In genomic region chr5:72160959-72161358, GRCh38 we compare ENCODE assay signal across 20 cellular contexts. TPM values are rescaled to one million over a fixed set of nuclear protein-coding genes. Genes with fewer than 3 reads are reported as not detected.
DNase-seq lines count a peak whose midpoint lies in the region; ATAC-seq lines count a peak whose summit lies in the region.
"Had no signal": no experiment of that assay in that cellular context is flagged by ENCODE, and none has a peak within 500 bp of the region (broad histone marks: within the 10 kb centered on the region; RNA-seq: fewer than 3 reads in every experiment).

No MANE protein-coding gene starts in this region.

- peaks cover 49% of the 10 kb centered on the region for H3K4me1 ChIP-seq in SJSA1 (replicated peaks)

- H3K27me3 ChIP-seq in SJSA1 (replicated peaks): no peaks in the 10 kb centered on the region
- H3K27me3 ChIP-seq: transverse colon had no signal

- H3K36me3 ChIP-seq in SJSA1: peaks cover 63% of the 10 kb centered on the region
- H3K36me3 ChIP-seq: esophagus squamous epithelium, transverse colon had no signal

- no peaks in the 10 kb centered on the region for H3K9me3 ChIP-seq in SJSA1 (replicated peaks)
- H3K9me3 ChIP-seq: esophagus squamous epithelium, transverse colon had no signal

- peak overlapping the region; percentile 46 for H3K27ac ChIP-seq in SJSA1

- ATAC-seq in GM19035 (IDR thresholded peaks at IDR 0.05; ENCODE audit: unreplicated experiment) (no peak), GM21529 (IDR thresholded peaks at IDR 0.05; ENCODE audit: unreplicated experiment) (no peak)
- ATAC-seq: activated CD8-positive, alpha-beta T cell treated with anti-CD3 and anti-CD28 coated beads, Interleukin-2, amount 10 ng/mL, durations not matched to agents 7 days and 5 days; CD8-positive, alpha-beta T cell had no signal

- DNase-seq in Daoy (ENCODE audit: low read depth) (peak; percentile 30), SJSA1 (ENCODE audit: low read depth in 1 of 2, low spot score in 2 of 2) (no peak), fibroblast of peridontal ligament (ENCODE audit: extremely low read depth) (peak; percentile 88), skeletal muscle cell (ENCODE audit: low read depth) (peak; percentile 95), activated T-cell treated with anti-CD3 and anti-CD28 coated beads for 4 hours (no peak), NCI-H774 (lab: John Stamatoyannopoulos, UW) (no peak)
- DNase-seq: ACHN; activated CD8-positive, alpha-beta T cell treated with anti-CD3 and anti-CD28 coated beads, Interleukin-2, amount 10 ng/mL, durations not matched to agents 7 days and 5 days; CD8-positive, alpha-beta T cell; DMS79; esophagus squamous epithelium; GOT3; hippocampal formation; kidney; mesendoderm; MV-4-11; NCI-H2029 treated with DMSO at 0.1 percent for 48 hours; transverse colon had no signal

- H3K4me3 ChIP-seq in SJSA1 (no peak overlapping the region), skeletal muscle cell (ENCODE audit: low read depth, low read length) (no peak overlapping the region)
- H3K4me3 ChIP-seq: esophagus squamous epithelium, transverse colon had no signal

RNA-seq across cellular contexts. Expression of gene MAP1B, which starts 53.7 kb away (rescaled TPM):
- 40.1 and 44.0 TPM in 2 replicates for total RNA-seq in Daoy (2014; rRNA removed; shearing (Covaris generic))
- 93.8 and 195 TPM in 2 replicates for total RNA-seq in SJSA1 (2014; rRNA removed; shearing (Covaris generic))

Comparison
In these comparisons a context has a peak if more than half of its experiments do, and no peak if none do; other contexts are left out.
1. DNase-seq: peak in Daoy (single experiment), fibroblast of peridontal ligament (single experiment) and skeletal muscle cell (single experiment); none in SJSA1 (0 of 2), activated T-cell treated with anti-CD3 and anti-CD28 coated beads for 4 hours (single experiment) and NCI-H774 (single experiment).